8 cellular contexts compared by ENCODE assay signal in the genomic region with DNA sequence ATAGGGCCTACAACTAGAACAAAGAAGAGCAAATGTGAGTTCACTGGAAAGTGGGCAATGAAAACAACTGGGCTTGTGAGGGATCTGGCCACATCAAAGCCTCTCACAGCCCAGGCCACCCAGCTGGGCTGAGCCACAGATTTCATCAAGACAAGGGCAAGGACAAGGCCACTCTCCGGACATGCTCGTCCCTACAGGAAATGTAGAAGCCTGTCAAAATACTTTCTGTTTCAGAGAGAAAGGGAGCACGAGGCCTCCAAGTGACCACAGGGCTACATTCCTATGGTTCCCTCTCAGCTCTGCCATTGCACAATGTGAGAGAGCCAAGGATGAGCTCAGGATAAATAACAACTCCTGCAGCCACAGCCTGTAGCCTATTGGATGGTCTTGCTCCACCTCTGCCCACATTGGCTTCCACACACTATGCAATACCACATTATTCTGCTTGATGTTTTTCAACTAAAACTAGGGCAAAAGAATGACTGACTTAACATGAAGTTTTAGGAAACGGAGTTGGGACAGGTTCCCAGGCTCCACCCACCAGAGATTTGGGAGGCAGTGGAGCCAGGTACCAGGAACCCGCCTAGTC. TPM values are rescaled to one million over a fixed set of nuclear protein-coding genes. Genes with fewer than 3 reads are reported as not detected.
DNase-seq lines count a peak whose midpoint lies in the region; ATAC-seq and TF ChIP-seq lines count a peak whose summit lies in the region.

No MANE protein-coding gene starts in this region.

- H3K36me3 ChIP-seq in KOPT-K1 (ENCODE audit: insufficient read depth, low read length) (no peaks in the 10 kb centered on the region), testis (ENCODE audit: low read depth, missing control alignments) (no peaks in the 10 kb centered on the region)

- 37 to 38% methylated on average over 5 of the region's 5 CpGs for WGBS in testis, 2 donors

- peaks cover 86% of the 10 kb centered on the region for H3K4me1 ChIP-seq in testis

- H3K27ac ChIP-seq in KOPT-K1 (ENCODE audit: low read depth, low read length, poor library complexity, severe bottlenecking) (peak overlapping the region; percentile 81), layer of hippocampus (ENCODE audit: low read depth, low read length) (peak overlapping the region; percentile 56), testis (peak overlapping the region; percentile 73 to 81)

- H3K9me3 ChIP-seq in KOPT-K1 (ENCODE audit: insufficient read depth, low read length, poor library complexity, severe bottlenecking) (no peaks in the 10 kb centered on the region), testis (no peaks in the 10 kb centered on the region)

- ATAC-seq in HG03439 (IDR thresholded peaks at IDR 0.05; ENCODE audit: unreplicated experiment) (no peak), GM18868 (IDR thresholded peaks at IDR 0.05; ENCODE audit: unreplicated experiment) (no peak)

- in situ Hi-C loops in astrocyte of the spinal cord (cut with HindIII; ENCODE audit: low sequenced_read_pairs) = no loop called here

- intact Hi-C loops in testis (cut with DNase I; ENCODE audit: low total_unique reads) = loop anchor here (2.0 to 10.0 kb wide), 2 partner anchors 41 to 61 kb away; no protein-coding TSS in a partner anchor

- H3K27me3 ChIP-seq in layer of hippocampus (ENCODE audit: control insufficient read depth, insufficient read depth, low read length) = no peaks in the 10 kb centered on the region
- no peaks in the 10 kb centered on the region for H3K27me3 ChIP-seq in testis

- no peak for TF ChIP-seq POLR2A in testis (IDR thresholded peaks at IDR 0.05)

- peak; percentile 95 for DNase-seq in AG09319 (ENCODE audit: extremely low read depth, low read depth)
- peak; percentile 98 for DNase-seq in astrocyte of the spinal cord (ENCODE audit: low read depth, low spot score)
- DNase-seq in testis = peak; percentile 67
- DNase-seq in NCI-H1436 treated with DMSO at 0.1 percent for 48 hours (lab: John Stamatoyannopoulos, UW) = no peak

- H3K4me3 ChIP-seq in astrocyte of the spinal cord (ENCODE audit: low read depth, low read length) (no peak overlapping the region), testis (no peak overlapping the region)

- TF ChIP-seq CTCF in AG09319 (IDR thresholded peaks at IDR 0.05; ENCODE audit: low read depth, low read length) = no peak
- TF ChIP-seq CTCF in astrocyte of the spinal cord (IDR thresholded peaks at IDR 0.05; ENCODE audit: low read depth, low read length) = no peak
- no peak for TF ChIP-seq CTCF in testis (IDR thresholded peaks at IDR 0.05)

RNA-seq across cellular contexts. Expression of gene TBC1D2B, which starts 12.1 kb away (rescaled TPM):
- total RNA-seq in testis = 10 to 100 TPM; 40.6 to 41.5 TPM
- polyA plus RNA-seq in testis (ENCODE audit: insufficient read depth, low read depth, low replicate concordance) = 28.9 TPM

RNA-seq across cellular contexts. Expression of gene SH2D7, which starts 27.0 kb away (rescaled TPM):
- total RNA-seq in testis = 1 to 10 TPM; 1.5 to 2.2 TPM
- polyA plus RNA-seq in testis (ENCODE audit: insufficient read depth, low read depth, low replicate concordance) = 5.0 TPM
